15 cellular contexts compared by ENCODE assay signal in genomic region chr14:94161979-94162378, GRCh38. TPM values are rescaled to one million over a fixed set of nuclear protein-coding genes. Genes with fewer than 3 reads are reported as not detected.
DNase-seq lines count a peak whose midpoint lies in the region; ATAC-seq and TF ChIP-seq lines count a peak whose summit lies in the region.
"Had no signal": no experiment of that assay in that cellular context is flagged by ENCODE, and none has a peak within 500 bp of the region (broad histone marks: within the 10 kb centered on the region; RNA-seq: fewer than 3 reads in every experiment).

No MANE protein-coding gene starts in this region.

- no peak overlapping the region for H3K9ac ChIP-seq in BLaER1 treated with 17β-estradiol and CSF1 and Interleukin-3, amounts not matched to agents 10 nM and 100 nM

- CTCF ChIA-PET in CD8-positive, alpha-beta memory T cell (lab: Charles Lee), result interaction anchor here (1.1 to 2.8 kb wide), 5 partner anchors 9 to 191 kb away, joined by 3 to 12 read pairs (median 6); partner anchors contain the start of gene PPP4R4
- CTCF ChIA-PET in T-cell (lab: Charles Lee), result interaction anchor here in 1 of 2 donors (1.1 to 1.5 kb wide), 3 partner anchors 20 to 29 kb away, joined by 3 to 7 read pairs (median 3); no protein-coding TSS in a partner anchor

- no peaks in the 10 kb centered on the region for H4K20me1 ChIP-seq in BLaER1 treated with 17β-estradiol and CSF1 and Interleukin-3, amounts not matched to agents 10 nM and 100 nM
- H4K20me1 ChIP-seq in osteoblast (ENCODE audit: insufficient read depth, low read length), result no peaks in the 10 kb centered on the region

- no peaks in the 10 kb centered on the region for H3K36me3 ChIP-seq in BLaER1 treated with 17β-estradiol and CSF1 and Interleukin-3, amounts not matched to agents 10 nM and 100 nM
- H3K36me3 ChIP-seq in CD8-positive, alpha-beta memory T cell (ENCODE audit: insufficient read depth, low read length), result no peaks in the 10 kb centered on the region
- H3K36me3 ChIP-seq in osteoblast (ENCODE audit: insufficient read depth, low read length), result no peaks in the 10 kb centered on the region
- H3K36me3 ChIP-seq: left lung had no signal

- H3K36me3 Mint-ChIP-seq in CD8-positive, alpha-beta memory T cell, result no peaks in the 10 kb centered on the region
- H3K36me3 Mint-ChIP-seq in T-cell, result no peaks in the 10 kb centered on the region
- H3K36me3 Mint-ChIP-seq: CD4-positive, CD25-positive, alpha-beta regulatory T cell; naive B cell; type B pancreatic cell had no signal

- TF ChIP-seq CTCF in fibroblast of villous mesenchyme (IDR thresholded peaks at IDR 0.05; ENCODE audit: insufficient read depth, low read depth, low read length) (no peak), osteoblast (IDR thresholded peaks at IDR 0.05; ENCODE audit: extremely low read depth, low read depth, low read length) (no peak)

- H2AFZ ChIP-seq in osteoblast (ENCODE audit: low read length), result no peak overlapping the region

- H3K4me1 ChIP-seq in BLaER1 treated with 17β-estradiol and CSF1 and Interleukin-3, amounts not matched to agents 10 nM and 100 nM, result peaks cover 34 to 55% (median 47%) of the 10 kb centered on the region in 10 experiments
- H3K4me1 ChIP-seq in CD8-positive, alpha-beta memory T cell (ENCODE audit: insufficient read depth, low read length), result peaks cover 45% of the 10 kb centered on the region
- no peaks in the 10 kb centered on the region for H3K4me1 ChIP-seq in osteoblast (ENCODE audit: insufficient read depth, low read length)

- H3K9me3 Mint-ChIP-seq in CD8-positive, alpha-beta memory T cell, result no peaks in the 10 kb centered on the region
- H3K9me3 Mint-ChIP-seq in T-cell, result no peaks in the 10 kb centered on the region
- H3K9me3 Mint-ChIP-seq: dendritic cell treated with granulocyte-macrophage colony-stimulating factor and Interleukin-4, amounts not matched to agents 40 ng/mL and 50 ng/mL, for 4 days; naive B cell; type B pancreatic cell had no signal

- peaks cover 6 to 14% of the 10 kb centered on the region in 2 donors for H3K27me3 Mint-ChIP-seq in CD8-positive, alpha-beta memory T cell
- peaks cover 0 to 3% of the 10 kb centered on the region in 2 donors for H3K27me3 Mint-ChIP-seq in T-cell
- H3K27me3 Mint-ChIP-seq: dendritic cell treated with granulocyte-macrophage colony-stimulating factor and Interleukin-4, amounts not matched to agents 40 ng/mL and 50 ng/mL, for 4 days had no signal

- no peaks in the 10 kb centered on the region for H3K79me2 ChIP-seq in osteoblast (ENCODE audit: insufficient read depth, low read length)

- peak overlapping the region in 5 of 8 donors; percentile 17 to 90 (median 44) for H3K27ac Mint-ChIP-seq in CD8-positive, alpha-beta memory T cell
- H3K27ac Mint-ChIP-seq in T-cell, result peak overlapping the region; percentile 86 to 88
- H3K27ac Mint-ChIP-seq: dendritic cell treated with granulocyte-macrophage colony-stimulating factor and Interleukin-4, amounts not matched to agents 40 ng/mL and 50 ng/mL, for 4 days; naive B cell; type B pancreatic cell had no signal

- peaks cover 33 to 59% (median 34%) of the 10 kb centered on the region in 3 donors for H3K4me1 Mint-ChIP-seq in CD8-positive, alpha-beta memory T cell
- peaks cover 58 to 75% (median 65%) of the 10 kb centered on the region in 3 donors for H3K4me1 Mint-ChIP-seq in T-cell
- H3K4me1 Mint-ChIP-seq: naive B cell had no signal

- H3K9me3 ChIP-seq in BLaER1 treated with 17β-estradiol and CSF1 and Interleukin-3, amounts not matched to agents 10 nM and 100 nM (replicated peaks in 1 of 11), result no peaks in the 10 kb centered on the region
- no peaks in the 10 kb centered on the region for H3K9me3 ChIP-seq in CD8-positive, alpha-beta memory T cell (ENCODE audit: low read length)
- no peaks in the 10 kb centered on the region for H3K9me3 ChIP-seq in osteoblast (ENCODE audit: low read depth, low read length)
- H3K9me3 ChIP-seq: left lung had no signal

- H3K27ac ChIP-seq in BLaER1 treated with 17β-estradiol and CSF1 and Interleukin-3, amounts not matched to agents 10 nM and 100 nM, result peak overlapping the region in 4 of 11 experiments; percentile 2 to 21 (median 10); a peak in 4 of 22 replicates
- no peak overlapping the region for H3K27ac ChIP-seq in CD8-positive, alpha-beta memory T cell (ENCODE audit: low read depth, low read length)
- H3K27ac ChIP-seq in osteoblast (ENCODE audit: low read depth, low read length), result no peak overlapping the region
- H3K27ac ChIP-seq: left lung had no signal

- POLR2A ChIA-PET in CD8-positive, alpha-beta memory T cell (lab: Charles Lee), result no interaction called here
- POLR2A ChIA-PET in T-cell (lab: Charles Lee), result no interaction called here

- DNase-seq in CD8-positive, alpha-beta memory T cell, result no peak
- DNase-seq in T-cell (no peak), fibroblast of villous mesenchyme (ENCODE audit: low read depth) (peak; percentile 15), osteoblast (ENCODE audit: insufficient read length, low spot score, missing footprints) (no peak), T1000 (lab: John Stamatoyannopoulos, UW) (no peak)
- DNase-seq in stimulated activated CD4-positive, alpha-beta T cell treated with anti-CD3 and anti-CD28 coated beads, Interleukin-4, amount 100 ng/mL, for 4 hours, result no peak
- DNase-seq: activated T-cell treated with anti-CD3 and anti-CD28 coated beads, Interleukin-2, amount 50 U/mL, for 1 hour; CD4-positive, CD25-positive, alpha-beta regulatory T cell; left lung; naive B cell; stimulated activated CD4-positive, alpha-beta T cell treated with anti-CD3 and anti-CD28 coated beads, Interleukin-4, amount 100 ng/mL, for 1 hour had no signal

- H3K27me3 ChIP-seq in BLaER1 treated with 17β-estradiol and CSF1 and Interleukin-3, amounts not matched to agents 10 nM and 100 nM, result no peaks in the 10 kb centered on the region
- no peaks in the 10 kb centered on the region for H3K27me3 ChIP-seq in CD8-positive, alpha-beta memory T cell (ENCODE audit: insufficient read depth, low read length, poor library complexity, severe bottlenecking)
- H3K27me3 ChIP-seq in osteoblast (ENCODE audit: insufficient read depth, low read length), result peaks cover 27% of the 10 kb centered on the region

- ATAC-seq in T-cell (replicated peaks in 1 of 4), result no peak
- ATAC-seq: esophagus mucosa, left lung had no signal

- no peak overlapping the region for H3K4me3 ChIP-seq in BLaER1 treated with 17β-estradiol and CSF1 and Interleukin-3, amounts not matched to agents 10 nM and 100 nM
- no peak overlapping the region for H3K4me3 ChIP-seq in CD8-positive, alpha-beta memory T cell (ENCODE audit: low read length)
- H3K4me3 ChIP-seq in fibroblast of villous mesenchyme (ENCODE audit: low read depth, low read length), result no peak overlapping the region
- no peak overlapping the region for H3K4me3 ChIP-seq in osteoblast (ENCODE audit: insufficient read depth, low read length)
- H3K4me3 ChIP-seq: left lung had no signal

- peak overlapping the region in 1 of 7 donors; percentile 33 for H3K4me3 Mint-ChIP-seq in CD8-positive, alpha-beta memory T cell
- no peak overlapping the region for H3K4me3 Mint-ChIP-seq in T-cell
- H3K4me3 Mint-ChIP-seq: CD4-positive, CD25-positive, alpha-beta regulatory T cell; dendritic cell treated with granulocyte-macrophage colony-stimulating factor and Interleukin-4, amounts not matched to agents 40 ng/mL and 50 ng/mL, for 4 days; naive B cell; type B pancreatic cell had no signal

- H3K4me2 ChIP-seq in BLaER1 treated with 17β-estradiol and CSF1 and Interleukin-3, amounts not matched to agents 10 nM and 100 nM, result peak overlapping the region; percentile 28 to 81 (median 62)
- no peak overlapping the region for H3K4me2 ChIP-seq in osteoblast (ENCODE audit: insufficient read depth, low read length)

RNA-seq across cellular contexts. Expression of gene PPP4R4, which starts 12.1 kb away (rescaled TPM):
- total RNA-seq in CD8-positive, alpha-beta memory T cell, result 1 to 10 TPM; 1.2 to 1.8 TPM
- 0.17 TPM for polyA plus RNA-seq in CD8-positive, alpha-beta memory T cell
- 1 to 10 TPM in 3 of 5 donors, under 1 TPM in 2; 0.41 to 2.5 (median 1.3) TPM for total RNA-seq in T-cell
- total RNA-seq in fibroblast of villous mesenchyme, result under 0.01 and 0.43 TPM in 2 replicates
- under 0.01 and 0.29 TPM in 2 replicates for total RNA-seq in osteoblast

RNA-seq across cellular contexts. Expression of gene IFI27L2, which starts 32.6 kb away (rescaled TPM):
- 10 to 100 TPM; 55.9 to 58.5 TPM for total RNA-seq in CD8-positive, alpha-beta memory T cell
- polyA plus RNA-seq in CD8-positive, alpha-beta memory T cell, result 95.5 TPM
- total RNA-seq in T-cell (10 to 100 TPM; 18.2 to 37.4 (median 27.7) TPM), fibroblast of villous mesenchyme (94.1 and 102 TPM in 2 replicates), osteoblast (69.5 and 76.7 TPM in 2 replicates)

RNA-seq across cellular contexts. Expression of gene IFI27, which starts 51.4 kb away (rescaled TPM):
- 1 to 10 TPM; 1.3 TPM for total RNA-seq in CD8-positive, alpha-beta memory T cell
- 5.5 TPM for polyA plus RNA-seq in CD8-positive, alpha-beta memory T cell
- total RNA-seq in T-cell (1 to 10 TPM; 1.6 to 6.1 (median 1.8) TPM), fibroblast of villous mesenchyme (51.4 and 103 TPM in 2 replicates), osteoblast (80.7 and 87.8 TPM in 2 replicates)
